In genomic region chr13:106701810-106702341, GRCh38 we compare ENCODE assay signal across 1 cellular context.
TF ChIP-seq lines count a peak whose summit lies in the region.

No MANE protein-coding gene starts in this region.

TF ChIP-seq in WTC11, 78 proteins besides CTCF, POLR2A, EP300 and RAD21:
- no peak for TF ChIP-seq E2F4 (CRISPR knock-in tag; IDR thresholded peaks at IDR 0.05; ENCODE audit: borderline replicate concordance, low read depth)
- no peak for TF ChIP-seq FOXP4 (CRISPR knock-in tag; IDR thresholded peaks at IDR 0.05)
- no peak for TF ChIP-seq ZNF138 (CRISPR knock-in tag; conservative IDR thresholded peaks at IDR 0.05)
- TF ChIP-seq TEAD1 (CRISPR knock-in tag; IDR thresholded peaks at IDR 0.05), result no peak
- TF ChIP-seq ZNF512 (CRISPR knock-in tag; IDR thresholded peaks at IDR 0.05; ENCODE audit: borderline replicate concordance), result no peak
- no peak for TF ChIP-seq FOXP1 (CRISPR knock-in tag; IDR thresholded peaks at IDR 0.05; ENCODE audit: borderline replicate concordance)
- TF ChIP-seq PRDM15 (CRISPR knock-in tag; IDR thresholded peaks at IDR 0.05), result 0 out of 2 replicates have a peak, but pooled peaks have one; percentile 12
- TF ChIP-seq E2F5 (CRISPR knock-in tag; IDR thresholded peaks at IDR 0.05), result no peak
